In genomic region chr9:37329576-37329975, GRCh38 we compare ENCODE assay signal across 8 cellular contexts.
DNase-seq lines count a peak whose midpoint lies in the region; ATAC-seq, FAIRE-seq and TF ChIP-seq lines count a peak whose summit lies in the region.

No MANE protein-coding gene starts in this region.

- TF ChIP-seq CTCF in D721Med (IDR thresholded peaks at IDR 0.05; ENCODE audit: insufficient read depth, missing control alignments) (peak; percentile 59), Panc1 (IDR thresholded peaks at IDR 0.05) (peak; percentile 67; the same call in 1 of the 2 replicates), left lung (IDR thresholded peaks at IDR 0.05) (no peak)

- no peaks in the 10 kb centered on the region for H3F3A ChIP-seq in GM23248 (ENCODE audit: insufficient read depth)

- no peak overlapping the region for H3K27ac Mint-ChIP-seq in immature natural killer cell

- ATAC-seq in Panc1 (peak; percentile 84), left lung (no peak)

- peak; percentile 85 for FAIRE-seq in D721Med (lab: Jason Lieb, UNC)

- WGBS in GM23248 (ENCODE audit: low coverage in 1 of 2, low lambda C conversion rate in 2 of 2, missing lambda C conversion rate in 2 of 2), 2 experiments: 71 to 83% methylated on average over 2 of the region's 2 CpGs

- BruUV-seq in Panc1 (replicated peaks; lab: Mats Ljungman, UMichigan): no TSS peak

- DNase-seq in D721Med (ENCODE audit: insufficient read length, low spot score) (no peak), GM23248 (peak; percentile 57), Panc1 (ENCODE audit: low read depth, low spot score) (peak; percentile 20), immature natural killer cell (peak in 2 of 3 donors; percentile 9 to 36), left lung (no peak)
- no peak for DNase-seq in activated T-cell treated with anti-CD3 and anti-CD28 coated beads, Interleukin-2, amount 50 U/mL, for 48 hours
- DNase-seq in stimulated activated CD8-positive, alpha-beta memory T cell treated with anti-CD3 and anti-CD28 coated beads, Interleukin-4, amount 100 ng/mL, for 48 hours: no peak
- DNase-seq in activated CD4-positive, alpha-beta T cell treated with anti-CD3 and anti-CD28 coated beads, Interleukin-2, amount 50 U/mL, for 48 hours: no peak

- H3K9me3 ChIP-seq in GM23248 (ENCODE audit: low read depth) (no peaks in the 10 kb centered on the region), Panc1 (ENCODE audit: control insufficient read depth, insufficient read depth, low read depth, low read length) (no peaks in the 10 kb centered on the region), left lung (no peaks in the 10 kb centered on the region)

- H3K27ac ChIP-seq in GM23248 (no peak overlapping the region), Panc1 (ENCODE audit: low read length) (no peak overlapping the region), left lung (no peak overlapping the region)

- H3K9me2 ChIP-seq in GM23248 (ENCODE audit: insufficient read depth): no peaks in the 10 kb centered on the region

- H3K4me1 ChIP-seq in GM23248 (ENCODE audit: insufficient read depth): no peaks in the 10 kb centered on the region
- peaks cover 5% of the 10 kb centered on the region; the same call in 1 of the 2 replicates for H3K4me1 ChIP-seq in Panc1 (ENCODE audit: control insufficient read depth, insufficient read depth, low read length)
- H3K4me1 ChIP-seq in left lung: no peaks in the 10 kb centered on the region

- H3K27me3 Mint-ChIP-seq in immature natural killer cell (ENCODE audit: low read depth in 3 of 3): no peaks in the 10 kb centered on the region

- H3K9ac ChIP-seq in GM23248: no peak overlapping the region

- POLR2A ChIA-PET in Panc1 (lab: Charles Lee): interaction anchor here (0.5 kb wide), 1 partner anchor 434 kb away, joined by 8 read pairs; no protein-coding TSS in a partner anchor

- peaks cover 0 to 3% (median 0%) of the 10 kb centered on the region in 3 donors for H3K36me3 Mint-ChIP-seq in immature natural killer cell

- H3K4me3 Mint-ChIP-seq in immature natural killer cell: no peak overlapping the region

- intact Hi-C loops in Panc1 (cut with micrococcal nuclease; ENCODE audit: unreplicated experiment) (loop anchor here (5.0 kb wide), 1 partner anchor 52 kb away; no protein-coding TSS in a partner anchor), left lung (cut with DNase I) (no loop called here)

- no peaks in the 10 kb centered on the region for H4K20me1 ChIP-seq in GM23248 (ENCODE audit: insufficient read depth)

- no peaks in the 10 kb centered on the region for H3K36me3 ChIP-seq in GM23248 (ENCODE audit: low read depth)
- H3K36me3 ChIP-seq in Panc1 (ENCODE audit: control insufficient read depth, insufficient read depth, low read length): no peaks in the 10 kb centered on the region
- no peaks in the 10 kb centered on the region for H3K36me3 ChIP-seq in left lung

- H3K4me2 ChIP-seq in GM23248 (ENCODE audit: unreplicated experiment): no peak overlapping the region

- H3K9me3 Mint-ChIP-seq in immature natural killer cell: no peaks in the 10 kb centered on the region

- peaks cover 0 to 2% of the 10 kb centered on the region in 2 donors for H3K4me1 Mint-ChIP-seq in immature natural killer cell

- no peak overlapping the region for H2AFZ ChIP-seq in GM23248

- CTCF ChIA-PET in Panc1 (lab: Charles Lee): interaction anchor here (0.5 to 1.8 kb wide), 8 partner anchors 82 to 483 kb away, joined by 3 to 7 read pairs (median 3); no protein-coding TSS in a partner anchor

- in situ Hi-C loops in GM23248 (cut with MboI) (loop anchor here (10.0 kb wide), 1 partner anchor 65 kb away; no protein-coding TSS in a partner anchor), Panc1 (cut with HindIII; ENCODE audit: low pct_unique_long_range_greater_than_20kb, low sequenced_read_pairs) (no loop called here)

- no peaks in the 10 kb centered on the region for H3K79me2 ChIP-seq in GM23248 (ENCODE audit: insufficient read depth)

- H3K4me3 ChIP-seq in GM23248: no peak overlapping the region
- H3K4me3 ChIP-seq in Panc1 (ENCODE audit: low read depth in 2 of 2, low read length in 2 of 2): no peak overlapping the region
- H3K4me3 ChIP-seq in left lung: no peak overlapping the region

- H3K27me3 ChIP-seq in GM23248 (replicated peaks; ENCODE audit: insufficient read depth) (no peaks in the 10 kb centered on the region), Panc1 (ENCODE audit: control insufficient read depth, insufficient read depth, low read length) (no peaks in the 10 kb centered on the region), left lung (no peaks in the 10 kb centered on the region)

Comparison
In these comparisons a context has a peak if more than half of its experiments do, and no peak if none do; other contexts are left out.
1. DNase-seq: peak in GM23248 (single experiment), Panc1 (single experiment) and immature natural killer cell (2 of 3); none in D721Med (single experiment), activated T-cell treated with anti-CD3 and anti-CD28 coated beads, Interleukin-2, amount 50 U/mL, for 48 hours (0 of 2), left lung (0 of 2), stimulated activated CD8-positive, alpha-beta memory T cell treated with anti-CD3 and anti-CD28 coated beads, Interleukin-4, amount 100 ng/mL, for 48 hours (single experiment) and activated CD4-positive, alpha-beta T cell treated with anti-CD3 and anti-CD28 coated beads, Interleukin-2, amount 50 U/mL, for 48 hours (0 of 2).
2. CTCF ChIP-seq: peak in D721Med (single experiment) and Panc1 (single experiment); none in left lung (0 of 2).